7 cellular contexts compared by ENCODE assay signal in genomic region chr5:177508837-177509236, GRCh38. TPM values are rescaled to one million over a fixed set of nuclear protein-coding genes. Genes with fewer than 3 reads are reported as not detected.
DNase-seq lines count a peak whose midpoint lies in the region; ATAC-seq, FAIRE-seq and TF ChIP-seq lines count a peak whose summit lies in the region.

No MANE protein-coding gene starts in this region.

- H4K20me1 ChIP-seq in K562 (replicated peaks; ENCODE audit: control insufficient read depth, insufficient read depth, low read length): no peaks in the 10 kb centered on the region

- CTCF ChIA-PET in K562 (lab: Yijun Ruan, JAX; ENCODE audit: low intra/inter-chr PET ratio): no interaction called here

- H3K9me1 ChIP-seq in K562 (ENCODE audit: control insufficient read depth, insufficient read depth, low read length): no peaks in the 10 kb centered on the region

- peak overlapping the region; percentile 37 for H3K4me3 ChIP-seq in K562

- no peaks in the 10 kb centered on the region for H3K9me3 Mint-ChIP-seq in stimulated activated effector memory CD8-positive, alpha-beta T cell treated with anti-CD3 and anti-CD28 coated beads, Interleukin-12 subunit alpha, Interleukin-12 subunit beta, amount 100 ng/mL, for 72 hours

- H3K36me3 Mint-ChIP-seq in stimulated activated effector memory CD8-positive, alpha-beta T cell treated with anti-CD3 and anti-CD28 coated beads, Interleukin-12 subunit alpha, Interleukin-12 subunit beta, amount 100 ng/mL, for 72 hours: peaks cover 49% of the 10 kb centered on the region

- intact Hi-C loops in K562 (cut with micrococcal nuclease): no loop called here

- POLR2A ChIA-PET in K562 (lab: Yijun Ruan, JAX): interaction anchor here (0.5 to 4.5 kb wide), 10 partner anchors 8 to 695 kb away, joined by 3 to 26 read pairs (median 4); partner anchors contain the start of genes HNRNPAB and PDLIM7

- H3K27ac ChIP-seq in K562 (ENCODE audit: extremely low read depth, low read depth, low read length): peak overlapping the region; percentile 80

- H3K4me3 Mint-ChIP-seq in stimulated activated effector memory CD8-positive, alpha-beta T cell treated with anti-CD3 and anti-CD28 coated beads, Interleukin-12 subunit alpha, Interleukin-12 subunit beta, amount 100 ng/mL, for 72 hours: no peak overlapping the region

- H3K9me3 ChIP-seq in K562 (replicated peaks; ENCODE audit: control insufficient read depth, insufficient read depth, low read depth, low read length): no peaks in the 10 kb centered on the region

- FAIRE-seq in K562 (lab: Jason Lieb, UNC): peak; percentile 94

- TF ChIP-seq RAD21 in K562 (CRISPR knock-in tag; conservative IDR thresholded peaks at IDR 0.05 in 1 of 2, IDR thresholded peaks at IDR 0.05 in 1 of 2): no peak

- TF ChIP-seq EP300 in K562 (IDR thresholded peaks at IDR 0.05; ENCODE audit: low read length): peak; percentile 87; the same call in 1 of the 2 replicates

- TF ChIP-seq CTCF in K562 (IDR thresholded peaks at IDR 0.05 in 2 of 3, conservative IDR thresholded peaks at IDR 0.05 in 1 of 3; ENCODE audit: insufficient read depth in 2 of 3, low read depth in 1 of 3, low read length in 3 of 3): no peak

- in situ Hi-C loops in K562 (cut with MboI): no loop called here

- peak overlapping the region; percentile 69 for H2AFZ ChIP-seq in K562 (ENCODE audit: low read depth, low read length)

- TF ChIP-seq POLR2A in K562 (conservative IDR thresholded peaks at IDR 0.05): no peak

- ATAC-seq in GM18909 (IDR thresholded peaks at IDR 0.05; ENCODE audit: poor library complexity, unreplicated experiment) (peak; percentile 31), HG02981 (IDR thresholded peaks at IDR 0.05; ENCODE audit: unreplicated experiment) (peak; percentile 31), K562 (peak; percentile 64), GM18867 (IDR thresholded peaks at IDR 0.05; ENCODE audit: unreplicated experiment) (no peak), HG03469 (IDR thresholded peaks at IDR 0.05; ENCODE audit: unreplicated experiment) (no peak)
- no peak for ATAC-seq in stimulated activated effector memory CD8-positive, alpha-beta T cell treated with anti-CD3 and anti-CD28 coated beads, Interleukin-12 subunit alpha, Interleukin-12 subunit beta, amount 100 ng/mL, for 72 hours

- H3K79me2 ChIP-seq in K562 (ENCODE audit: control insufficient read depth, insufficient read depth, low read length): peaks cover 15% of the 10 kb centered on the region; the same call in 2 of the 3 replicates

- no TSS peak for BruUV-seq in K562 (replicated peaks; lab: Mats Ljungman, UMichigan)

- H3K36me3 ChIP-seq in K562 (ENCODE audit: control insufficient read depth, insufficient read depth, low read length): peaks cover 62% of the 10 kb centered on the region

- DNase-seq in K562 (ENCODE audit: extremely low read depth in 1 of 4, low spot score in 3 of 4) (peak in 2 of 4 experiments; percentile 70 to 83), D341Med (ENCODE audit: low spot score) (no peak)
- no peak for DNase-seq in stimulated activated effector memory CD8-positive, alpha-beta T cell treated with anti-CD3 and anti-CD28 coated beads, Interleukin-12 subunit alpha, Interleukin-12 subunit beta, amount 100 ng/mL, for 72 hours (ENCODE audit: low spot score in 2 of 2)

- H3K4me1 Mint-ChIP-seq in stimulated activated effector memory CD8-positive, alpha-beta T cell treated with anti-CD3 and anti-CD28 coated beads, Interleukin-12 subunit alpha, Interleukin-12 subunit beta, amount 100 ng/mL, for 72 hours: peaks cover 17% of the 10 kb centered on the region

- no peaks in the 10 kb centered on the region for H3K27me3 ChIP-seq in K562 (ENCODE audit: control insufficient read depth in 2 of 2, insufficient read depth in 2 of 2, low read length in 2 of 2)

- H3K9ac ChIP-seq in K562 (ENCODE audit: insufficient read depth in 1 of 2, low read depth in 2 of 2, low read length in 2 of 2): peak overlapping the region; percentile 66 to 89

- peak overlapping the region; percentile 56 for H3K27ac Mint-ChIP-seq in stimulated activated effector memory CD8-positive, alpha-beta T cell treated with anti-CD3 and anti-CD28 coated beads, Interleukin-12 subunit alpha, Interleukin-12 subunit beta, amount 100 ng/mL, for 72 hours

- peak overlapping the region; percentile 75 for H3K4me2 ChIP-seq in K562 (ENCODE audit: insufficient read depth, low read length)

- 3% methylated on average over 7 of the region's 8 CpGs for WGBS in K562 (ENCODE audit: insufficient coverage, low coverage, missing lambda C conversion rate)

- peaks cover 27 to 65% of the 10 kb centered on the region in 2 experiments for H3K4me1 ChIP-seq in K562 (replicated peaks in 1 of 2; ENCODE audit: control insufficient read depth in 2 of 2, insufficient read depth in 2 of 2, low read length in 2 of 2)

RNA-seq across cellular contexts. Expression of gene DOK3, which starts 0.8 kb away (rescaled TPM):
- 31.3 and 80.0 TPM in 2 replicates for total RNA-seq in K562 (2011; cell fraction: chromatin; rRNA removed; ENCODE audit: low replicate concordance)
- total RNA-seq in K562 (2011; cell fraction: nucleolus; rRNA removed): 40.8 and 45.7 TPM in 2 replicates
- total RNA-seq in K562 (2011; cell fraction: nucleoplasm; rRNA removed): 31.9 and 45.3 TPM in 2 replicates
- total RNA-seq in K562 (2014; rRNA removed): 9.2 and 11.0 TPM in 2 replicates
- total RNA-seq in K562 (2014; rRNA removed; fragmentation: Illumina TruSeq; extraction: Trizol): 2.0 TPM in 2 replicates
- total RNA-seq in K562 (2015; rRNA removed; fragmentation: Illumina TruSeq; extraction: Trizol): 5.9 and 7.2 TPM in 2 replicates
- total RNA-seq in K562 (2021): 15.7 and 21.1 TPM in 2 replicates
- polyA plus RNA-seq in K562 (2011; rRNA removed): 8.0 and 16.1 TPM in 2 replicates
- polyA plus RNA-seq in K562 (2011; cell fraction: cytosol; rRNA removed): 15.1 and 21.5 TPM in 2 replicates
- 70.3 and 111 TPM in 2 replicates for polyA plus RNA-seq in K562 (2011; cell fraction: nucleus; rRNA removed)
- 14.5 and 23.5 TPM in 2 replicates for polyA plus RNA-seq in K562 (2012)
- 10.1 and 12.5 TPM in 2 replicates for polyA plus RNA-seq in K562 (2014; fragmentation: Illumina TruSeq; extraction: Trizol)
- 1 to 10 TPM; 1.3 to 1.7 TPM for polyA plus RNA-seq in K562 (2014; fragmentation: Nextera tagmentation; extraction: Ambion mirVana)
- polyA plus RNA-seq in K562 (2014; rRNA removed): 16.9 and 23.0 TPM in 2 replicates
- 3.9 and 4.1 TPM in 2 replicates for polyA minus RNA-seq in K562 (2011; rRNA and poly(A)+ RNA removed)
- polyA minus RNA-seq in K562 (2011; cell fraction: cytosol; rRNA and poly(A)+ RNA removed): 7.4 and 11.9 TPM in 2 replicates
- 18.3 and 19.9 TPM in 2 replicates for polyA minus RNA-seq in K562 (2011; cell fraction: nucleus; rRNA and poly(A)+ RNA removed)

RNA-seq across cellular contexts. Expression of gene DDX41, which starts 7.9 kb away (rescaled TPM):
- total RNA-seq in K562 (2011; cell fraction: chromatin; rRNA removed; ENCODE audit: low replicate concordance): 156 and 392 TPM in 2 replicates
- total RNA-seq in K562 (2011; cell fraction: nucleolus; rRNA removed): 235 and 242 TPM in 2 replicates
- total RNA-seq in K562 (2011; cell fraction: nucleoplasm; rRNA removed): 123 and 170 TPM in 2 replicates
- 284 and 396 TPM in 2 replicates for total RNA-seq in K562 (2014; rRNA removed)
- total RNA-seq in K562 (2014; rRNA removed; fragmentation: Illumina TruSeq; extraction: Trizol): 41.4 and 53.7 TPM in 2 replicates
- 97.1 and 116 TPM in 2 replicates for total RNA-seq in K562 (2015; rRNA removed; fragmentation: Illumina TruSeq; extraction: Trizol)
- 164 and 167 TPM in 2 replicates for total RNA-seq in K562 (2021)
- 138 and 148 TPM in 2 replicates for polyA plus RNA-seq in K562 (2011; rRNA removed)
- 199 and 327 TPM in 2 replicates for polyA plus RNA-seq in K562 (2011; cell fraction: cytosol; rRNA removed)
- 545 and 753 TPM in 2 replicates for polyA plus RNA-seq in K562 (2011; cell fraction: nucleus; rRNA removed)
- polyA plus RNA-seq in K562 (2012): 166 and 178 TPM in 2 replicates
- polyA plus RNA-seq in K562 (2014; fragmentation: Illumina TruSeq; extraction: Trizol): 94.9 and 113 TPM in 2 replicates
- 10 to 100 TPM; 38.2 to 60.1 TPM for polyA plus RNA-seq in K562 (2014; fragmentation: Nextera tagmentation; extraction: Ambion mirVana)
- 234 and 236 TPM in 2 replicates for polyA plus RNA-seq in K562 (2014; rRNA removed)
- 143 and 154 TPM in 2 replicates for polyA minus RNA-seq in K562 (2011; rRNA and poly(A)+ RNA removed)
- 157 and 376 TPM in 2 replicates for polyA minus RNA-seq in K562 (2011; cell fraction: cytosol; rRNA and poly(A)+ RNA removed)
- polyA minus RNA-seq in K562 (2011; cell fraction: nucleus; rRNA and poly(A)+ RNA removed): 191 and 218 TPM in 2 replicates

RNA-seq across cellular contexts. Expression of gene PDLIM7, which starts 11.4 kb away (rescaled TPM):
- total RNA-seq in K562 (2011; cell fraction: chromatin; rRNA removed; ENCODE audit: low replicate concordance): 145 and 420 TPM in 2 replicates
- 271 and 275 TPM in 2 replicates for total RNA-seq in K562 (2011; cell fraction: nucleolus; rRNA removed)
- total RNA-seq in K562 (2011; cell fraction: nucleoplasm; rRNA removed): 200 and 231 TPM in 2 replicates
- total RNA-seq in K562 (2014; rRNA removed) (85.6 and 89.0 TPM in 2 replicates), K562 (2014; rRNA removed; fragmentation: Illumina TruSeq; extraction: Trizol) (6.4 and 10.4 TPM in 2 replicates), K562 (2015; rRNA removed; fragmentation: Illumina TruSeq; extraction: Trizol) (32.6 and 38.1 TPM in 2 replicates), K562 (2021) (112 and 124 TPM in 2 replicates)
- polyA plus RNA-seq in K562 (2011; rRNA removed) (34.7 and 66.8 TPM in 2 replicates), K562 (2014; fragmentation: Illumina TruSeq; extraction: Trizol) (25.5 and 49.4 TPM in 2 replicates), K562 (2014; fragmentation: Nextera tagmentation; extraction: Ambion mirVana) (1 to 10 TPM; 2.1 to 4.1 TPM), K562 (2014; rRNA removed) (115 and 119 TPM in 2 replicates)
- polyA plus RNA-seq in K562 (2011; cell fraction: cytosol; rRNA removed): 40.6 and 105 TPM in 2 replicates
- polyA plus RNA-seq in K562 (2011; cell fraction: nucleus; rRNA removed): 255 and 454 TPM in 2 replicates
- polyA plus RNA-seq in K562 (2012): 79.5 and 127 TPM in 2 replicates
- polyA minus RNA-seq in K562 (2011; rRNA and poly(A)+ RNA removed): 18.4 and 18.7 TPM in 2 replicates
- polyA minus RNA-seq in K562 (2011; cell fraction: cytosol; rRNA and poly(A)+ RNA removed): 39.0 and 41.5 TPM in 2 replicates
- 90.7 and 100 TPM in 2 replicates for polyA minus RNA-seq in K562 (2011; cell fraction: nucleus; rRNA and poly(A)+ RNA removed)

RNA-seq across cellular contexts. Expression of gene DBN1, which starts 35.4 kb away (rescaled TPM):
- 62.9 and 114 TPM in 2 replicates for total RNA-seq in K562 (2011; cell fraction: chromatin; rRNA removed; ENCODE audit: low replicate concordance)
- total RNA-seq in K562 (2011; cell fraction: nucleolus; rRNA removed): 51.0 and 54.6 TPM in 2 replicates
- 24.9 and 46.2 TPM in 2 replicates for total RNA-seq in K562 (2011; cell fraction: nucleoplasm; rRNA removed)
- total RNA-seq in K562 (2014; rRNA removed) (72.9 and 87.2 TPM in 2 replicates), K562 (2014; rRNA removed; fragmentation: Illumina TruSeq; extraction: Trizol) (11.7 and 12.3 TPM in 2 replicates), K562 (2015; rRNA removed; fragmentation: Illumina TruSeq; extraction: Trizol) (27.9 and 33.0 TPM in 2 replicates), K562 (2021) (78.9 and 84.3 TPM in 2 replicates)
- polyA plus RNA-seq in K562 (2011; rRNA removed) (34.3 and 44.2 TPM in 2 replicates), K562 (2014; fragmentation: Illumina TruSeq; extraction: Trizol) (22.1 and 54.4 TPM in 2 replicates), K562 (2014; fragmentation: Nextera tagmentation; extraction: Ambion mirVana) (under 1 TPM; 0.25 to 0.34 TPM), K562 (2014; rRNA removed) (53.2 and 81.8 TPM in 2 replicates)
- polyA plus RNA-seq in K562 (2011; cell fraction: cytosol; rRNA removed): 21.2 and 83.9 TPM in 2 replicates
- 142 and 188 TPM in 2 replicates for polyA plus RNA-seq in K562 (2011; cell fraction: nucleus; rRNA removed)
- 44.7 and 45.1 TPM in 2 replicates for polyA plus RNA-seq in K562 (2012)
- polyA minus RNA-seq in K562 (2011; rRNA and poly(A)+ RNA removed): 20.0 and 24.6 TPM in 2 replicates
- polyA minus RNA-seq in K562 (2011; cell fraction: cytosol; rRNA and poly(A)+ RNA removed): 26.6 and 37.0 TPM in 2 replicates
- 30.0 and 61.5 TPM in 2 replicates for polyA minus RNA-seq in K562 (2011; cell fraction: nucleus; rRNA and poly(A)+ RNA removed)

RNA-seq across cellular contexts. Expression of gene FAM193B, which starts 45.5 kb away (rescaled TPM):
- 296 and 489 TPM in 2 replicates for total RNA-seq in K562 (2011; cell fraction: chromatin; rRNA removed; ENCODE audit: low replicate concordance)
- 300 and 332 TPM in 2 replicates for total RNA-seq in K562 (2011; cell fraction: nucleolus; rRNA removed)
- 230 and 273 TPM in 2 replicates for total RNA-seq in K562 (2011; cell fraction: nucleoplasm; rRNA removed)
- 33.6 and 53.1 TPM in 2 replicates for total RNA-seq in K562 (2014; rRNA removed)
- total RNA-seq in K562 (2014; rRNA removed; fragmentation: Illumina TruSeq; extraction: Trizol): 15.2 and 18.0 TPM in 2 replicates
- total RNA-seq in K562 (2015; rRNA removed; fragmentation: Illumina TruSeq; extraction: Trizol): 31.7 and 37.3 TPM in 2 replicates
- total RNA-seq in K562 (2021): 58.7 and 59.4 TPM in 2 replicates
- polyA plus RNA-seq in K562 (2011; rRNA removed): 51.5 and 73.5 TPM in 2 replicates
- 30.7 and 38.5 TPM in 2 replicates for polyA plus RNA-seq in K562 (2011; cell fraction: cytosol; rRNA removed)
- polyA plus RNA-seq in K562 (2011; cell fraction: nucleus; rRNA removed): 492 and 661 TPM in 2 replicates
- 52.7 and 87.6 TPM in 2 replicates for polyA plus RNA-seq in K562 (2012)
- 44.1 and 45.0 TPM in 2 replicates for polyA plus RNA-seq in K562 (2014; fragmentation: Illumina TruSeq; extraction: Trizol)
- polyA plus RNA-seq in K562 (2014; fragmentation: Nextera tagmentation; extraction: Ambion mirVana): 1 to 10 TPM; 4.4 to 5.0 TPM
- polyA plus RNA-seq in K562 (2014; rRNA removed): 73.4 and 76.4 TPM in 2 replicates
- 11.0 and 15.0 TPM in 2 replicates for polyA minus RNA-seq in K562 (2011; rRNA and poly(A)+ RNA removed)
- 10.5 and 24.3 TPM in 2 replicates for polyA minus RNA-seq in K562 (2011; cell fraction: cytosol; rRNA and poly(A)+ RNA removed)
- polyA minus RNA-seq in K562 (2011; cell fraction: nucleus; rRNA and poly(A)+ RNA removed): 47.3 and 51.4 TPM in 2 replicates

Comparison
In these comparisons a context has a peak if more than half of its experiments do, and no peak if none do; other contexts are left out.
1. ATAC-seq: peak in GM18909 (single experiment), HG02981 (single experiment) and K562 (single experiment); none in stimulated activated effector memory CD8-positive, alpha-beta T cell treated with anti-CD3 and anti-CD28 coated beads, Interleukin-12 subunit alpha, Interleukin-12 subunit beta, amount 100 ng/mL, for 72 hours (single experiment), GM18867 (single experiment) and HG03469 (single experiment).